In genomic region chr6:125009578-125009977, GRCh38 we compare ENCODE assay signal across 22 cellular contexts. TPM values are rescaled to one million over a fixed set of nuclear protein-coding genes. Genes with fewer than 3 reads are reported as not detected.
DNase-seq lines count a peak whose midpoint lies in the region; ATAC-seq and TF ChIP-seq lines count a peak whose summit lies in the region.
"Had no signal": no experiment of that assay in that cellular context is flagged by ENCODE, and none has a peak within 500 bp of the region (broad histone marks: within the 10 kb centered on the region; RNA-seq: fewer than 3 reads in every experiment).

No MANE protein-coding gene starts in this region.

- H3K4me1 Mint-ChIP-seq in chondrocyte (ENCODE audit: low read depth) = peaks cover 62% of the 10 kb centered on the region
- H3K4me1 Mint-ChIP-seq: CD4-positive, alpha-beta memory T cell; immature natural killer cell; T-helper 17 cell had no signal

- H3K9me3 Mint-ChIP-seq in chondrocyte (ENCODE audit: low read depth) = peaks cover 2% of the 10 kb centered on the region
- H3K9me3 Mint-ChIP-seq: activated CD4-positive, alpha-beta T cell treated with anti-CD3 and anti-CD28 coated beads, Interleukin-2, amount 10 ng/mL, durations not matched to agents 7 days and 5 days; activated naive CD4-positive, alpha-beta T cell treated with anti-CD3 and anti-CD28 coated beads, Interleukin-2, amount 50 U/mL, for 72 hours; stimulated activated naive CD8-positive, alpha-beta T cell treated with anti-CD3 and anti-CD28 coated beads, Interleukin-15, amount 100 ng/mL, for 72 hours had no signal

- peak overlapping the region; percentile 53 for H3K4me3 Mint-ChIP-seq in chondrocyte (ENCODE audit: unreplicated experiment)
- H3K4me3 Mint-ChIP-seq: activated CD4-positive, alpha-beta T cell treated with anti-CD3 and anti-CD28 coated beads, Interleukin-2, amount 10 ng/mL, durations not matched to agents 7 days and 5 days; activated CD8-positive, alpha-beta memory T cell treated with anti-CD3 and anti-CD28 coated beads, Interleukin-2, amount 10 ng/mL, durations not matched to agents 7 days and 5 days; CD4-positive, alpha-beta memory T cell; endodermal cell; immature natural killer cell; stimulated activated naive CD8-positive, alpha-beta T cell treated with anti-CD3 and anti-CD28 coated beads, Interleukin-15, amount 100 ng/mL, for 72 hours; T-helper 17 cell had no signal

- peak; percentile 45 for DNase-seq in AG10803 (ENCODE audit: low read depth)
- no peak for DNase-seq in chondrocyte (ENCODE audit: low spot score)
- peak; percentile 74 for DNase-seq in iris pigment epithelial cell (ENCODE audit: low read depth)
- DNase-seq in pons (ENCODE audit: low spot score) = peak; percentile 39
- no peak for DNase-seq in DMS53 treated with DMSO at 0.1 percent for 48 hours (lab: John Stamatoyannopoulos, UW; ENCODE audit: unreplicated experiment)
- no peak for DNase-seq in stimulated activated naive CD8-positive, alpha-beta T cell treated with anti-CD3 and anti-CD28 coated beads, Interleukin-15, Interleukin-2, amounts not matched to agents 100 U/mL and 50 U/mL, for 24 hours
- DNase-seq in HPDE6-E6E7 (ENCODE audit: extremely low spot score) = no peak
- DNase-seq: activated CD4-positive, alpha-beta T cell treated with anti-CD3 and anti-CD28 coated beads, Interleukin-2, amount 10 ng/mL, durations not matched to agents 7 days and 5 days; activated CD8-positive, alpha-beta memory T cell treated with anti-CD3 and anti-CD28 coated beads, Interleukin-2, amount 10 ng/mL, durations not matched to agents 7 days and 5 days; CD4-positive, alpha-beta memory T cell; DMS 273 treated with DMSO at 0.1 percent for 48 hours; endodermal cell; immature natural killer cell; NCI-H1105 treated with DMSO at 0.1 percent for 48 hours; NK-92 treated with Interleukin-12 subunit alpha and Interleukin-12 subunit beta, amount 100 ng/mL, for 24 hours; stimulated activated CD4-positive, alpha-beta T cell treated with anti-CD3 and anti-CD28 coated beads, Interleukin-4, amount 100 ng/mL, for 24 hours; stimulated activated naive CD8-positive, alpha-beta T cell treated with anti-CD3 and anti-CD28 coated beads, Interleukin-15, amount 100 ng/mL, for 72 hours; T-helper 17 cell; upper lobe of left lung had no signal

- TF ChIP-seq CTCF in AG10803 (conservative IDR thresholded peaks at IDR 0.05; ENCODE audit: low read length) (no peak), chondrocyte (IDR thresholded peaks at IDR 0.05) (no peak)

- H3K27me3 Mint-ChIP-seq in chondrocyte (ENCODE audit: low read depth) = no peaks in the 10 kb centered on the region

- no peak overlapping the region for H3K4me3 ChIP-seq in AG10803 (ENCODE audit: low read length)
- H3K4me3 ChIP-seq: SJSA1, upper lobe of left lung had no signal

- H3K27ac Mint-ChIP-seq in chondrocyte (ENCODE audit: unreplicated experiment) = peak overlapping the region; percentile 87
- H3K27ac Mint-ChIP-seq: activated CD4-positive, alpha-beta T cell treated with anti-CD3 and anti-CD28 coated beads, Interleukin-2, amount 10 ng/mL, durations not matched to agents 7 days and 5 days; activated CD8-positive, alpha-beta memory T cell treated with anti-CD3 and anti-CD28 coated beads, Interleukin-2, amount 10 ng/mL, durations not matched to agents 7 days and 5 days; activated naive CD4-positive, alpha-beta T cell treated with anti-CD3 and anti-CD28 coated beads, Interleukin-2, amount 50 U/mL, for 72 hours; CD4-positive, alpha-beta memory T cell; endodermal cell; immature natural killer cell; stimulated activated naive CD8-positive, alpha-beta T cell treated with anti-CD3 and anti-CD28 coated beads, Interleukin-15, amount 100 ng/mL, for 72 hours; T-helper 17 cell had no signal

- peaks cover 3% of the 10 kb centered on the region for H3K36me3 Mint-ChIP-seq in chondrocyte (ENCODE audit: low read depth)
- H3K36me3 Mint-ChIP-seq: CD4-positive, alpha-beta memory T cell; immature natural killer cell had no signal

- no peak for ATAC-seq in GM18870 (IDR thresholded peaks at IDR 0.05; ENCODE audit: unreplicated experiment)
- ATAC-seq in stimulated activated naive CD8-positive, alpha-beta T cell treated with anti-CD3 and anti-CD28 coated beads, Interleukin-15, Interleukin-2, amounts not matched to agents 100 U/mL and 50 U/mL, for 24 hours = no peak
- ATAC-seq: activated CD8-positive, alpha-beta memory T cell treated with anti-CD3 and anti-CD28 coated beads, Interleukin-2, amount 10 ng/mL, durations not matched to agents 7 days and 5 days; activated naive CD4-positive, alpha-beta T cell treated with anti-CD3 and anti-CD28 coated beads, Interleukin-2, amount 50 U/mL, for 72 hours; stimulated activated naive CD8-positive, alpha-beta T cell treated with anti-CD3 and anti-CD28 coated beads, Interleukin-15, amount 100 ng/mL, for 72 hours; T-helper 17 cell had no signal

RNA-seq across cellular contexts. Expression of gene RNF217, which starts 47.3 kb away (rescaled TPM):
- 51.5 to 72.5 TPM (median 54.6 TPM) in 3 replicates for total RNA-seq in chondrocyte

Comparison
In these comparisons a context has a peak if more than half of its experiments do, and no peak if none do; other contexts are left out.
1. DNase-seq: peak in AG10803 (single experiment), iris pigment epithelial cell (single experiment) and pons (single experiment); none in chondrocyte (single experiment), DMS53 treated with DMSO at 0.1 percent for 48 hours (single experiment), stimulated activated naive CD8-positive, alpha-beta T cell treated with anti-CD3 and anti-CD28 coated beads, Interleukin-15, Interleukin-2, amounts not matched to agents 100 U/mL and 50 U/mL, for 24 hours (single experiment) and HPDE6-E6E7 (single experiment).